In genomic region chr1:55631508-55631907, GRCh38 we compare ENCODE assay signal across 26 cellular contexts.
A peak's percentile ranks its signal among the peaks of the same experiment; 100 is the strongest.
DNase-seq lines count a peak whose midpoint lies in the region; ATAC-seq and TF ChIP-seq lines count a peak whose summit lies in the region.
"Had no signal": no experiment of that assay in that cellular context is flagged by ENCODE, and none has a peak within 500 bp of the region (broad histone marks: within the 10 kb centered on the region; RNA-seq: fewer than 3 reads in every experiment).

No MANE protein-coding gene starts in this region.

- CTCF ChIA-PET in naive thymus-derived CD4-positive, alpha-beta T cell (lab: Charles Lee), result no interaction called here

- H3K27ac Mint-ChIP-seq in naive thymus-derived CD4-positive, alpha-beta T cell, result no peak overlapping the region
- H3K27ac Mint-ChIP-seq: activated B cell treated with CpG ODN at 0.5 μM for 24 hours; activated CD8-positive, alpha-beta T cell treated with anti-CD3 and anti-CD28 coated beads, Interleukin-2, amount 10 ng/mL, durations not matched to agents 7 days and 5 days; activated naive CD4-positive, alpha-beta T cell treated with anti-CD3 and anti-CD28 coated beads, Interleukin-2, amount 50 U/mL, for 72 hours; activated T-cell treated with anti-CD3 and anti-CD28 coated beads, Interleukin-2, amount 50 U/mL, for 72 hours; H9; stimulated activated effector memory CD8-positive, alpha-beta T cell treated with anti-CD3 and anti-CD28 coated beads, Interleukin-12 subunit alpha, Interleukin-12 subunit beta, amount 100 ng/mL, for 72 hours; T-helper 17 cell had no signal

- H3K4me1 ChIP-seq in ascending aorta, result peaks cover 20 to 38% of the 10 kb centered on the region in 2 donors
- peaks cover 0 to 53% (median 31%) of the 10 kb centered on the region in 4 donors for H3K4me1 ChIP-seq in tibial artery
- no peaks in the 10 kb centered on the region for H3K4me1 ChIP-seq in naive thymus-derived CD4-positive, alpha-beta T cell (ENCODE audit: control insufficient read depth in 2 of 2, insufficient read depth in 2 of 2, low read length in 2 of 2)
- H3K4me1 ChIP-seq: BLaER1, SJCRH30 had no signal

- no peaks in the 10 kb centered on the region for H3K9me3 ChIP-seq in ascending aorta
- H3K9me3 ChIP-seq in tibial artery, result no peaks in the 10 kb centered on the region
- no peaks in the 10 kb centered on the region for H3K9me3 ChIP-seq in naive thymus-derived CD4-positive, alpha-beta T cell (ENCODE audit: control insufficient read depth in 2 of 3, low read length in 3 of 3)
- H3K9me3 ChIP-seq: BLaER1, neutrophil, SJCRH30, transverse colon had no signal

- DNase-seq in HCEC 1CT, result peak; percentile 88
- no peak for DNase-seq in ascending aorta (ENCODE audit: low spot score in 2 of 2)
- DNase-seq in fibroblast of the aortic adventitia (ENCODE audit: low read depth), result peak; percentile 64
- no peak for DNase-seq in tibial artery
- no peak for DNase-seq in activated naive CD4-positive, alpha-beta T cell treated with anti-CD3 and anti-CD28 coated beads, Interleukin-2, amount 50 U/mL, for 16 hours
- DNase-seq in NCI-H187 treated with DMSO at 0.1 percent for 48 hours (lab: John Stamatoyannopoulos, UW), result no peak
- no peak for DNase-seq in naive thymus-derived CD4-positive, alpha-beta T cell
- DNase-seq: activated B cell treated with CpG ODN at 0.5 μM for 24 hours; activated CD8-positive, alpha-beta T cell treated with anti-CD3 and anti-CD28 coated beads, Interleukin-2, amount 10 ng/mL, durations not matched to agents 7 days and 5 days; activated T-cell treated with anti-CD3 and anti-CD28 coated beads, Interleukin-2, amount 50 U/mL, for 72 hours; Calu3; dorsolateral prefrontal cortex; H9; head of caudate nucleus; MM.1S; NCI-H146; NCI-H748 treated with DMSO at 0.1 percent for 48 hours; right cardiac atrium; SJCRH30; T-helper 17 cell; transverse colon had no signal

- intact Hi-C loops in ascending aorta (cut with DNase I) (loop anchor here (5.0 to 10.0 kb wide), 2 partner anchors 204 to 443 kb away; no protein-coding TSS in a partner anchor), tibial artery (cut with DNase I; ENCODE audit: low total_unique reads) (loop anchor here (10.0 kb wide), 1 partner anchor 47 kb away; no protein-coding TSS in a partner anchor)
- intact Hi-C loops in naive thymus-derived CD4-positive, alpha-beta T cell (cut with micrococcal nuclease), result no loop called here

- no peak for ATAC-seq in naive thymus-derived CD4-positive, alpha-beta T cell
- ATAC-seq: activated CD8-positive, alpha-beta T cell treated with anti-CD3 and anti-CD28 coated beads, Interleukin-2, amount 10 ng/mL, durations not matched to agents 7 days and 5 days; stimulated activated effector memory CD8-positive, alpha-beta T cell treated with anti-CD3 and anti-CD28 coated beads, Interleukin-12 subunit alpha, Interleukin-12 subunit beta, amount 100 ng/mL, for 72 hours; T-helper 17 cell had no signal

- peaks cover 0 to 25% (median 13%) of the 10 kb centered on the region in 5 donors for H3K27me3 Mint-ChIP-seq in naive thymus-derived CD4-positive, alpha-beta T cell

- H3K9me3 Mint-ChIP-seq in naive thymus-derived CD4-positive, alpha-beta T cell, result peaks cover 0 to 7% (median 0%) of the 10 kb centered on the region in 11 donors
- H3K9me3 Mint-ChIP-seq: activated B cell treated with CpG ODN at 0.5 μM for 24 hours; activated T-cell treated with anti-CD3 and anti-CD28 coated beads, Interleukin-2, amount 50 U/mL, for 72 hours; H9; stimulated activated effector memory CD8-positive, alpha-beta T cell treated with anti-CD3 and anti-CD28 coated beads, Interleukin-12 subunit alpha, Interleukin-12 subunit beta, amount 100 ng/mL, for 72 hours had no signal

- TF ChIP-seq CTCF in ascending aorta (IDR thresholded peaks at IDR 0.05), result no peak
- no peak for TF ChIP-seq CTCF in fibroblast of the aortic adventitia (IDR thresholded peaks at IDR 0.05; ENCODE audit: insufficient read depth, low read length)
- TF ChIP-seq CTCF in tibial artery (IDR thresholded peaks at IDR 0.05), result no peak

- peaks cover 0 to 1% (median 0%) of the 10 kb centered on the region in 7 donors for H3K4me1 Mint-ChIP-seq in naive thymus-derived CD4-positive, alpha-beta T cell
- H3K4me1 Mint-ChIP-seq: activated B cell treated with CpG ODN at 0.5 μM for 24 hours; stimulated activated effector memory CD8-positive, alpha-beta T cell treated with anti-CD3 and anti-CD28 coated beads, Interleukin-12 subunit alpha, Interleukin-12 subunit beta, amount 100 ng/mL, for 72 hours; T-helper 17 cell had no signal

- H3K4me3 ChIP-seq in ascending aorta (no peak overlapping the region), fibroblast of the aortic adventitia (ENCODE audit: low read depth, low read length) (no peak overlapping the region), tibial artery (no peak overlapping the region)
- H3K4me3 ChIP-seq in naive thymus-derived CD4-positive, alpha-beta T cell (ENCODE audit: low read length), result no peak overlapping the region
- H3K4me3 ChIP-seq: BLaER1, cardiac muscle cell, dorsolateral prefrontal cortex, SJCRH30, transverse colon had no signal

- no peaks in the 10 kb centered on the region for H3K36me3 Mint-ChIP-seq in naive thymus-derived CD4-positive, alpha-beta T cell
- H3K36me3 Mint-ChIP-seq: activated naive CD4-positive, alpha-beta T cell treated with anti-CD3 and anti-CD28 coated beads, Interleukin-2, amount 50 U/mL, for 72 hours; stimulated activated effector memory CD8-positive, alpha-beta T cell treated with anti-CD3 and anti-CD28 coated beads, Interleukin-12 subunit alpha, Interleukin-12 subunit beta, amount 100 ng/mL, for 72 hours had no signal

- H3K27me3 ChIP-seq in ascending aorta (no peaks in the 10 kb centered on the region), tibial artery (no peaks in the 10 kb centered on the region)
- H3K27me3 ChIP-seq in naive thymus-derived CD4-positive, alpha-beta T cell (ENCODE audit: control insufficient read depth in 2 of 2, insufficient read depth in 2 of 2, low read length in 2 of 2), result no peaks in the 10 kb centered on the region
- H3K27me3 ChIP-seq: BLaER1, cardiac muscle cell, dorsolateral prefrontal cortex, neutrophil, SJCRH30, transverse colon had no signal

- no peak overlapping the region for H3K4me3 Mint-ChIP-seq in naive thymus-derived CD4-positive, alpha-beta T cell
- H3K4me3 Mint-ChIP-seq: activated B cell treated with CpG ODN at 0.5 μM for 24 hours; activated CD8-positive, alpha-beta T cell treated with anti-CD3 and anti-CD28 coated beads, Interleukin-2, amount 10 ng/mL, durations not matched to agents 7 days and 5 days; activated T-cell treated with anti-CD3 and anti-CD28 coated beads, Interleukin-2, amount 50 U/mL, for 72 hours; H9; stimulated activated effector memory CD8-positive, alpha-beta T cell treated with anti-CD3 and anti-CD28 coated beads, Interleukin-12 subunit alpha, Interleukin-12 subunit beta, amount 100 ng/mL, for 72 hours; T-helper 17 cell had no signal

- H3K36me3 ChIP-seq in ascending aorta, result no peaks in the 10 kb centered on the region
- H3K36me3 ChIP-seq in tibial artery, result no peaks in the 10 kb centered on the region
- H3K36me3 ChIP-seq in naive thymus-derived CD4-positive, alpha-beta T cell (ENCODE audit: control insufficient read depth in 2 of 3, insufficient read depth in 3 of 3, low read length in 3 of 3), result no peaks in the 10 kb centered on the region
- H3K36me3 ChIP-seq: BLaER1, cardiac muscle cell, neutrophil, SJCRH30, transverse colon had no signal

- POLR2A ChIA-PET in naive thymus-derived CD4-positive, alpha-beta T cell (lab: Charles Lee), result no interaction called here

- H3K27ac ChIP-seq in ascending aorta, result peak overlapping the region; percentile 44 to 66
- peak overlapping the region; percentile 69 to 85 for H3K27ac ChIP-seq in tibial artery
- no peak overlapping the region for H3K27ac ChIP-seq in naive thymus-derived CD4-positive, alpha-beta T cell (ENCODE audit: low read depth, low read length)
- H3K27ac ChIP-seq: BLaER1, cardiac muscle cell, dorsolateral prefrontal cortex, neutrophil, SJCRH30, transverse colon had no signal

Comparison
In these comparisons a context has a peak if more than half of its experiments do, and no peak if none do; other contexts are left out.
1. DNase-seq: peak in HCEC 1CT (single experiment) and fibroblast of the aortic adventitia (single experiment); none in ascending aorta (0 of 2), tibial artery (0 of 2), activated naive CD4-positive, alpha-beta T cell treated with anti-CD3 and anti-CD28 coated beads, Interleukin-2, amount 50 U/mL, for 16 hours (single experiment), NCI-H187 treated with DMSO at 0.1 percent for 48 hours (single experiment) and naive thymus-derived CD4-positive, alpha-beta T cell (0 of 9).
2. intact Hi-C loops: an anchor here in ascending aorta (5.0 to 10.0 kb wide) and tibial artery (10.0 kb wide); none called in naive thymus-derived CD4-positive, alpha-beta T cell.